ENCODE assay signal across 1 cellular context in genomic region chr22:19543970-19544708, GRCh38.
TF ChIP-seq lines count a peak whose summit lies in the region.

No MANE protein-coding gene starts in this region.

TF ChIP-seq in HepG2, 621 proteins besides CTCF, POLR2A, EP300 and RAD21 (continued from another document and continues in another):
- TF ChIP-seq THRA (CRISPR knock-in tag; IDR thresholded peaks at IDR 0.05; ENCODE audit: borderline replicate concordance), result 0 out of 2 replicates have a peak, but pooled peaks have one; percentile 17
- peak; percentile 93 for TF ChIP-seq TEAD3 (CRISPR knock-in tag; optimal IDR thresholded peaks at IDR 0.05; ENCODE audit: borderline replicate concordance)
- TF ChIP-seq TGIF2 (CRISPR knock-in tag; IDR thresholded peaks at IDR 0.05), result peak; percentile 24; the same call in 1 of the 2 replicates
- TF ChIP-seq ZNF597 (CRISPR knock-in tag; IDR thresholded peaks at IDR 0.05), result no peak
- TF ChIP-seq POGK (CRISPR knock-in tag; conservative IDR thresholded peaks at IDR 0.05), result 0 out of 2 replicates have a peak, but pooled peaks have one; percentile 65
- 0 out of 2 replicates have a peak, but pooled peaks have one; percentile 69 for TF ChIP-seq MYPOP (CRISPR knock-in tag; IDR thresholded peaks at IDR 0.05)
- 0 out of 2 replicates have a peak, but pooled peaks have one; percentile 49 for TF ChIP-seq ZFP37 (CRISPR knock-in tag; IDR thresholded peaks at IDR 0.05; ENCODE audit: borderline replicate concordance)
- TF ChIP-seq MAX (IDR thresholded peaks at IDR 0.05), result peak; percentile 75
- TF ChIP-seq ZNF841 (CRISPR knock-in tag; IDR thresholded peaks at IDR 0.05; ENCODE audit: borderline replicate concordance), result no peak
- TF ChIP-seq ZNF280B (CRISPR knock-in tag; IDR thresholded peaks at IDR 0.05; ENCODE audit: borderline replicate concordance), result peak; percentile 21; the same call in 1 of the 2 replicates
- TF ChIP-seq ZNF430 (CRISPR knock-in tag; IDR thresholded peaks at IDR 0.05), result peak; percentile 66; the same call in 1 of the 2 replicates
- peak; percentile 25; the same call in 1 of the 2 replicates for TF ChIP-seq ONECUT2 (CRISPR knock-in tag; IDR thresholded peaks at IDR 0.05)
- TF ChIP-seq KLF6 (CRISPR knock-in tag; IDR thresholded peaks at IDR 0.05), result peak; percentile 81
- 0 out of 2 replicates have a peak, but pooled peaks have one; percentile 41 for TF ChIP-seq GABPB1 (CRISPR knock-in tag; IDR thresholded peaks at IDR 0.05)
- TF ChIP-seq MNT (IDR thresholded peaks at IDR 0.05), result peak; percentile 74
- TF ChIP-seq MYC (CRISPR knock-in tag; IDR thresholded peaks at IDR 0.05; ENCODE audit: borderline replicate concordance), result peak; percentile 46; the same call in 1 of the 2 replicates
- TF ChIP-seq CHCHD3 (CRISPR knock-in tag; IDR thresholded peaks at IDR 0.05), result 0 out of 2 replicates have a peak, but pooled peaks have one; percentile 48
- TF ChIP-seq ZBTB3 (CRISPR knock-in tag; IDR thresholded peaks at IDR 0.05; ENCODE audit: borderline replicate concordance, low read depth), result no peak
- no peak for TF ChIP-seq ZNF224 (CRISPR knock-in tag; IDR thresholded peaks at IDR 0.05)
- peak; percentile 93 for TF ChIP-seq BHLHE40 (IDR thresholded peaks at IDR 0.05; ENCODE audit: low read length)
- peak; percentile 71; the same call in 1 of the 2 replicates for TF ChIP-seq MTA1 (CRISPR knock-in tag; IDR thresholded peaks at IDR 0.05; ENCODE audit: borderline replicate concordance)
- no peak for TF ChIP-seq ZNF251 (CRISPR knock-in tag; IDR thresholded peaks at IDR 0.05)
- 0 out of 2 replicates have a peak, but pooled peaks have one; percentile 48 for TF ChIP-seq ZFP36L1 (CRISPR knock-in tag; IDR thresholded peaks at IDR 0.05)
- peak; percentile 50; the same call in 1 of the 2 replicates for TF ChIP-seq HOXA3 (CRISPR knock-in tag; IDR thresholded peaks at IDR 0.05)
- TF ChIP-seq ZNF609 (CRISPR knock-in tag; IDR thresholded peaks at IDR 0.05; ENCODE audit: borderline replicate concordance), result 0 out of 2 replicates have a peak, but pooled peaks have one; percentile 33
- peak; percentile 27; the same call in 1 of the 2 replicates for TF ChIP-seq ARID4A (CRISPR knock-in tag; IDR thresholded peaks at IDR 0.05; ENCODE audit: borderline replicate concordance)
- 0 out of 2 replicates have a peak, but pooled peaks have one; percentile 31 for TF ChIP-seq KDM6A (CRISPR knock-in tag; IDR thresholded peaks at IDR 0.05; ENCODE audit: low read depth)
- TF ChIP-seq ZNF616 (CRISPR knock-in tag; IDR thresholded peaks at IDR 0.05; ENCODE audit: low read depth), result 0 out of 2 replicates have a peak, but pooled peaks have one; percentile 43
- TF ChIP-seq SOX5 (CRISPR knock-in tag; IDR thresholded peaks at IDR 0.05; ENCODE audit: borderline replicate concordance), result peak; percentile 65
- TF ChIP-seq ZMYM4 (CRISPR knock-in tag; IDR thresholded peaks at IDR 0.05), result peak; percentile 31; the same call in 1 of the 2 replicates
- peak; percentile 19; the same call in 1 of the 2 replicates for TF ChIP-seq ZFP91 (CRISPR knock-in tag; IDR thresholded peaks at IDR 0.05; ENCODE audit: borderline replicate concordance)
- TF ChIP-seq CAMTA2 (CRISPR knock-in tag; IDR thresholded peaks at IDR 0.05; ENCODE audit: borderline replicate concordance), result no peak
- 0 out of 2 replicates have a peak, but pooled peaks have one; percentile 67 for TF ChIP-seq HOXA5 (CRISPR knock-in tag; IDR thresholded peaks at IDR 0.05)
- no peak for TF ChIP-seq ZNF17 (CRISPR knock-in tag; IDR thresholded peaks at IDR 0.05)
- peak; percentile 48; the same call in 1 of the 2 replicates for TF ChIP-seq CCDC6 (CRISPR knock-in tag; IDR thresholded peaks at IDR 0.05)
- TF ChIP-seq SOX13 (IDR thresholded peaks at IDR 0.05), result no peak
- TF ChIP-seq SOX13 (CRISPR knock-in tag; conservative IDR thresholded peaks at IDR 0.05 in 1 of 2, IDR thresholded peaks at IDR 0.05 in 1 of 2), result peak in 1 of 2 experiments; percentile 73; a peak in 2 of 4 replicates
- no peak for TF ChIP-seq ISL2 (CRISPR knock-in tag; IDR thresholded peaks at IDR 0.05)
- TF ChIP-seq ZNF563 (CRISPR knock-in tag; IDR thresholded peaks at IDR 0.05), result peak; percentile 53; the same call in 1 of the 2 replicates
